In the genomic region with DNA sequence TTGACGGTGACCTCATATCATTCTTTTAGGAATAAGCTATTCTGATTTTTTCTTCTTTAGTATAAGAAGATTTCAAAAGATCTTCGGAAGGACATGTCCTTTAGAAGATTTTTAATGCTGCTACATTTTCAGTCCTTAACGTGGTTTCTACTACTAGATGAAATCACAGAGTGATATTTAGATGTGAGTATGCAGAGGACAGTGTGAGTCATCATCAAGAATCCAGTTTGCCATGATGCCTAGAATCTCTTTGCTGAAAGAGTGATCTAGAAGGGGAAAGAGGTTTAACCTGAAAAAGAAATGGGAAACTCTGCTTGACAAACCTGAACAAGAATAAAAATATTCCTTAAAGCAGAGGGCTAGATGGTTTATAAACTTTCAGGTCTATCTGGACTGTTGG, we compare ENCODE assay signal across 20 cellular contexts. TPM values are rescaled to one million over a fixed set of nuclear protein-coding genes. Genes with fewer than 3 reads are reported as not detected.
"Had no signal": no experiment of that assay in that cellular context is flagged by ENCODE, and none has a peak within 500 bp of the region (broad histone marks: within the 10 kb centered on the region; RNA-seq: fewer than 3 reads in every experiment).

No MANE protein-coding gene starts in this region.

- FAIRE-seq: endothelial cell of umbilical vein, keratinocyte had no signal

- H3K27me3 ChIP-seq: left lung, neural progenitor cell, ovary, sigmoid colon, testis, upper lobe of left lung had no signal

- H3K27ac ChIP-seq: left lung, neural progenitor cell, ovary, sigmoid colon, stomach, testis, upper lobe of left lung had no signal

- H3K9me3 ChIP-seq: left lung, ovary, sigmoid colon, stomach, testis, upper lobe of left lung had no signal

- DNase-seq: activated CD4-positive, alpha-beta memory T cell treated with anti-CD3 and anti-CD28 coated beads for 36 hours; activated CD8-positive, alpha-beta memory T cell treated with anti-CD3 and anti-CD28 coated beads, Interleukin-2, amount 10 ng/mL, durations not matched to agents 7 days and 5 days; activated naive CD4-positive, alpha-beta T cell treated with anti-CD3 and anti-CD28 coated beads for 36 hours; activated T-cell treated with anti-CD3 and anti-CD28 coated beads, Interleukin-2, amount 50 U/mL, for 1 hour; central memory CD4-positive, alpha-beta T cell; effector CD8-positive, alpha-beta T cell; left lung; mammary epithelial cell; naive B cell; ovary; sigmoid colon; stimulated activated CD4-positive, alpha-beta T cell treated with anti-CD3 and anti-CD28 coated beads, Interleukin-1b, Interleukin-23, amount 100 ng/mL, for 48 hours; stomach; T-helper 9 cell; testis; upper lobe of left lung had no signal

- H3K4me1 ChIP-seq: left lung, neural progenitor cell, sigmoid colon, stomach, testis, upper lobe of left lung had no signal

- ATAC-seq: activated CD8-positive, alpha-beta memory T cell treated with anti-CD3 and anti-CD28 coated beads, Interleukin-2, amount 10 ng/mL, durations not matched to agents 7 days and 5 days; left lung had no signal

- H3K36me3 ChIP-seq: left lung, neural progenitor cell, ovary, sigmoid colon, stomach, upper lobe of left lung had no signal

- H3K4me3 ChIP-seq: left lung, neural progenitor cell, ovary, sigmoid colon, stomach, testis, upper lobe of left lung had no signal

RNA-seq across cellular contexts. Expression of gene SLC7A14, which starts 43.2 kb away (rescaled TPM):
- total RNA-seq: activated CD4-positive, alpha-beta memory T cell treated with anti-CD3 and anti-CD28 coated beads for 36 hours; activated CD8-positive, alpha-beta memory T cell treated with anti-CD3 and anti-CD28 coated beads, Interleukin-2, amount 10 ng/mL, durations not matched to agents 7 days and 5 days; activated naive CD4-positive, alpha-beta T cell treated with anti-CD3 and anti-CD28 coated beads for 36 hours; activated T-helper 2 cell treated with anti-CD3 and anti-CD28 coated beads, Interferon-gamma antibody, Interleukin-2, Interleukin-4, amounts not matched to agents 10 μg/mL and 5 μg/mL and 100 μg/mL, durations not matched to agents 14 hours and 24 hours and 36 hours; left lung had no signal
- polyA plus RNA-seq: keratinocyte, mammary epithelial cell had no signal
